In the genomic region with DNA sequence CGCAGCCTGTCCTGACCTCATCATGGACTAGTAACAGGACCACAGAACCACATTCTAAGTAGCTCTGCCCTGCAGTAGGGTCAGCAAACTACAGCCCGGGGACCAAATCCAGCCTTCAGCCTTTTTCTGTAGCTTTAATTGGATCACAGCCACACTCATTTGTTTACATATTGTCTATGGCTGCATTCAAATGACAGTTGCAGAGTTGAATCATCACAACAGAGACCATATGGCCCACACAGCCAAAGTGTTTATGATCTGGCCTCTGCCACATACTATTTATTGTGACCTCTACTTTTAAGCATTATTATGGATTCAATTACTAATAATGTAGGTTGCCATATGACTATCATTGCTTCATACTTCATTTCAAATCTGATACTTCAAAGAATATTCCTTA, we compare ENCODE assay signal across 25 cellular contexts. TPM values are rescaled to one million over a fixed set of nuclear protein-coding genes. Genes with fewer than 3 reads are reported as not detected.
DNase-seq lines count a peak whose midpoint lies in the region; ATAC-seq and TF ChIP-seq lines count a peak whose summit lies in the region.
"Had no signal": no experiment of that assay in that cellular context is flagged by ENCODE, and none has a peak within 500 bp of the region (broad histone marks: within the 10 kb centered on the region; RNA-seq: fewer than 3 reads in every experiment).

No MANE protein-coding gene starts in this region.

- no peak overlapping the region for H3K4me3 ChIP-seq in breast epithelium
- no peak overlapping the region for H3K4me3 ChIP-seq in MM.1S (ENCODE audit: low read length)
- no peak overlapping the region for H3K4me3 ChIP-seq in transverse colon
- H3K4me3 ChIP-seq: SK-N-MC had no signal

- DNase-seq in MCF 10A (ENCODE audit: unreplicated experiment) (peak; percentile 7), breast epithelium (ENCODE audit: low spot score in 2 of 2) (no peak), NCI-H2171 (lab: John Stamatoyannopoulos, UW) (peak; percentile 46), NCI-H82 (lab: John Stamatoyannopoulos, UW) (peak; percentile 85), G401 (ENCODE audit: low spot score) (no peak), MM.1S (no peak), transverse colon (no peak)
- DNase-seq: AML-193; C1 segment of cervical spinal cord; CD8-positive, alpha-beta T cell; GF-D8; GOT3; Karpas-422; NCI-H1417; NCI-H187 treated with DMSO at 0.1 percent for 48 hours; SHP77 treated with DMSO at 0.1 percent for 48 hours; SW 1271; T-helper 17 cell had no signal

- H3K4me1 ChIP-seq in breast epithelium (no peaks in the 10 kb centered on the region), MM.1S (ENCODE audit: low read length) (no peaks in the 10 kb centered on the region), transverse colon (peaks cover 0 to 6% (median 3%) of the 10 kb centered on the region in 4 donors)

- peaks cover 13% of the 10 kb centered on the region for H3K27me3 Mint-ChIP-seq in MCF 10A (ENCODE audit: insufficient read depth, unreplicated experiment)

- CTCF ChIA-PET in MCF 10A (lab: Yijun Ruan, JAX) = interaction anchor here (3.8 kb wide), 1 partner anchor 11 kb away, joined by 15 read pairs; no protein-coding TSS in a partner anchor

- no peak for ATAC-seq in HG02852 (IDR thresholded peaks at IDR 0.05; ENCODE audit: unreplicated experiment)
- ATAC-seq: CD8-positive, alpha-beta T cell; HCT116; T-helper 17 cell had no signal

- H3K9me3 ChIP-seq in breast epithelium (no peaks in the 10 kb centered on the region), MM.1S (replicated peaks; ENCODE audit: insufficient read depth, low read length) (no peaks in the 10 kb centered on the region), transverse colon (no peaks in the 10 kb centered on the region)

- H3K4me3 Mint-ChIP-seq in MCF 10A (ENCODE audit: unreplicated experiment) = no peak overlapping the region
- H3K4me3 Mint-ChIP-seq: CD8-positive, alpha-beta T cell; T-helper 17 cell had no signal

- in situ Hi-C loops in G401 (cut with HindIII; ENCODE audit: low sequenced_read_pairs) = no loop called here
- in situ Hi-C loops in transverse colon (cut with MboI; ENCODE audit: low pct_ligation_motif_present in 1 of 4, low pct_unique_long_range_greater_than_20kb in 1 of 4, low sequenced_read_pairs in 3 of 4) = loop anchor here in 1 of 4 donors (25.0 kb wide), 1 partner anchor 713 kb away; no protein-coding TSS in a partner anchor

- POLR2A ChIA-PET in MCF 10A (lab: Yijun Ruan, JAX) = no interaction called here

- TF ChIP-seq EP300 in transverse colon (IDR thresholded peaks at IDR 0.05; ENCODE audit: low read depth) = no peak

- no TSS peak for BruUV-seq in MCF 10A (replicated peaks; lab: Mats Ljungman, UMichigan)

- intact Hi-C loops in MCF 10A (cut with micrococcal nuclease) (no loop called here), breast epithelium (cut with DNase I; ENCODE audit: low total_unique reads) (no loop called here), transverse colon (cut with DNase I; ENCODE audit: low total_unique reads) (no loop called here)

- no peak overlapping the region for H2AFZ ChIP-seq in MM.1S (ENCODE audit: low read length)

- H3K27ac Mint-ChIP-seq in MCF 10A (ENCODE audit: low read depth, unreplicated experiment) = no peak overlapping the region
- H3K27ac Mint-ChIP-seq: CD8-positive, alpha-beta T cell; T-helper 17 cell had no signal

- TF ChIP-seq POLR2A in breast epithelium (IDR thresholded peaks at IDR 0.05) = no peak
- TF ChIP-seq POLR2A in transverse colon (IDR thresholded peaks at IDR 0.05) = no peak

- H3K4me1 Mint-ChIP-seq in MCF 10A (ENCODE audit: insufficient read depth, unreplicated experiment) = peaks cover 8% of the 10 kb centered on the region

- H3K79me2 ChIP-seq in MM.1S (ENCODE audit: low read length) = no peaks in the 10 kb centered on the region

- no peaks in the 10 kb centered on the region for H3K36me3 Mint-ChIP-seq in MCF 10A (ENCODE audit: insufficient read depth, unreplicated experiment)
- H3K36me3 Mint-ChIP-seq: CD8-positive, alpha-beta T cell had no signal

- H3K27me3 ChIP-seq in breast epithelium (peaks cover 0 to 1% of the 10 kb centered on the region in 2 donors), MM.1S (replicated peaks; ENCODE audit: insufficient read depth, low read length) (no peaks in the 10 kb centered on the region), transverse colon (peaks cover 2% of the 10 kb centered on the region)

- WGBS in transverse colon (ENCODE audit: low coverage in 1 of 2), 2 donors = 57 to 72% methylated on average over 2 of the region's 2 CpGs

- H3F3A ChIP-seq in MM.1S (ENCODE audit: insufficient read depth, low read length) = no peaks in the 10 kb centered on the region

- no peaks in the 10 kb centered on the region for H4K20me1 ChIP-seq in MM.1S (ENCODE audit: insufficient read depth, low read length)

- H3K36me3 ChIP-seq in breast epithelium (no peaks in the 10 kb centered on the region), MM.1S (replicated peaks; ENCODE audit: insufficient read depth, low read length) (no peaks in the 10 kb centered on the region), transverse colon (no peaks in the 10 kb centered on the region)

- H3K9me2 ChIP-seq in MM.1S (replicated peaks; ENCODE audit: insufficient read depth, low read length) = no peaks in the 10 kb centered on the region

- H3K9ac ChIP-seq in MM.1S (ENCODE audit: low read length) = no peak overlapping the region

- no peak for TF ChIP-seq CTCF in MCF 10A (IDR thresholded peaks at IDR 0.05; ENCODE audit: unreplicated experiment)
- TF ChIP-seq CTCF in breast epithelium (IDR thresholded peaks at IDR 0.05) = no peak
- TF ChIP-seq CTCF in MM.1S (IDR thresholded peaks at IDR 0.05; ENCODE audit: low read length) = no peak
- no peak for TF ChIP-seq CTCF in transverse colon (IDR thresholded peaks at IDR 0.05)

- no peaks in the 10 kb centered on the region for H3K9me3 Mint-ChIP-seq in MCF 10A (ENCODE audit: unreplicated experiment)
- H3K9me3 Mint-ChIP-seq: CD8-positive, alpha-beta T cell had no signal

- H3K4me2 ChIP-seq in MM.1S (ENCODE audit: low read depth, low read length) = no peak overlapping the region

- H3K27ac ChIP-seq in breast epithelium (no peak overlapping the region), MM.1S (ENCODE audit: low read length) (no peak overlapping the region), transverse colon (no peak overlapping the region)
- H3K27ac ChIP-seq: RWPE1, SK-N-MC had no signal

RNA-seq across cellular contexts. Expression of a gene that starts 47.7 kb away (rescaled TPM):
- total RNA-seq in MCF 10A (2022) = not detected in 2 replicates
- not detected for total RNA-seq in breast epithelium
- not detected in 2 replicates for total RNA-seq in G401 (2014; rRNA removed; shearing (Covaris generic))
- total RNA-seq in transverse colon = not detected
- total RNA-seq: A172; CD8-positive, alpha-beta T cell; Daoy; M059J; T-helper 17 cell had no signal

RNA-seq across cellular contexts. Expression of a gene that starts 52.6 kb away (rescaled TPM):
- 63.4 and 70.1 TPM in 2 replicates for total RNA-seq in MCF 10A (2022)
- total RNA-seq in breast epithelium = 10 to 100 TPM; 53.9 to 70.5 (median 54.1) TPM
- 35.0 and 57.4 TPM in 2 replicates for total RNA-seq in G401 (2014; rRNA removed; shearing (Covaris generic))
- total RNA-seq in transverse colon = 10 to 100 TPM; 38.4 to 63.5 (median 53.8) TPM

Comparison
In these comparisons a context has a peak if more than half of its experiments do, and no peak if none do; other contexts are left out.
1. DNase-seq: peak in MCF 10A (single experiment), NCI-H2171 (single experiment) and NCI-H82 (single experiment); none in breast epithelium (0 of 2), G401 (single experiment), MM.1S (single experiment) and transverse colon (single experiment).